7 cellular contexts compared by ENCODE assay signal in genomic region chr2:73284296-73285161, GRCh38. TPM values are rescaled to one million over a fixed set of nuclear protein-coding genes. Genes with fewer than 3 reads are reported as not detected.
A peak's percentile ranks its signal among the peaks of the same experiment; 100 is the strongest.
DNase-seq lines count a peak whose midpoint lies in the region; FAIRE-seq and TF ChIP-seq lines count a peak whose summit lies in the region.

FBXO41 (minus strand) TSS chr2:73284478; CDS start chr2:73269630, 14,848 bp downstream.

- peak; percentile 94 for DNase-seq in GM13977 (ENCODE audit: low spot score)
- peak; percentile 56 for DNase-seq in HEK293T (ENCODE audit: extremely low spot score)
- DNase-seq in NB4 (ENCODE audit: low read depth), result peak; percentile 97
- no peak for DNase-seq in bronchial epithelial cell (ENCODE audit: low read depth)
- DNase-seq in lower leg skin (ENCODE audit: low spot score in 2 of 2), result peak in 1 of 2 donors; percentile 86
- DNase-seq in stimulated activated CD8-positive, alpha-beta memory T cell treated with anti-CD3 and anti-CD28 coated beads, Interleukin-12 subunit alpha, Interleukin-12 subunit beta, amount 100 ng/mL, for 24 hours (ENCODE audit: extremely low read depth), result peak; percentile 59

- H3K36me3 ChIP-seq in bronchial epithelial cell (ENCODE audit: control insufficient read depth, insufficient read depth, low read length), result no peaks in the 10 kb centered on the region

- in situ Hi-C loops in GM13977 (cut with MboI; ENCODE audit: low pct_unique_long_range_greater_than_20kb, low sequenced_read_pairs, unreplicated experiment), result no loop called here

- POLR2A ChIA-PET in HEK293T (lab: Yijun Ruan, JAX), result no interaction called here

- peak within 1 kb of the TSS; percentile 90 for H3K27ac ChIP-seq in VCaP

- TF ChIP-seq CTCF in GM13977 (IDR thresholded peaks at IDR 0.05; ENCODE audit: extremely low read depth, insufficient read depth, missing control alignments) (no peak), NB4 (IDR thresholded peaks at IDR 0.05; ENCODE audit: low read depth, low read length) (no peak), VCaP (conservative IDR thresholded peaks at IDR 0.05) (no peak; the same call in 1 of the 2 replicates), bronchial epithelial cell (IDR thresholded peaks at IDR 0.05; ENCODE audit: insufficient read depth, low read length, severe bottlenecking) (no peak), lower leg skin (IDR thresholded peaks at IDR 0.05) (no peak)

- H3K27me3 ChIP-seq in bronchial epithelial cell (ENCODE audit: control insufficient read depth, insufficient read depth, low read length), result peaks cover 11% of the 10 kb centered on the region

- FAIRE-seq in bronchial epithelial cell (lab: Jason Lieb, UNC), result no peak

- peak within 1 kb of the TSS; percentile 87 for H3K4me3 ChIP-seq in NB4 (ENCODE audit: low read depth, low read length)
- peak within 1 kb of the TSS; percentile 46 for H3K4me3 ChIP-seq in bronchial epithelial cell (ENCODE audit: low read depth, low read length)
- peak within 1 kb of the TSS; percentile 37 for H3K4me3 ChIP-seq in lower leg skin (ENCODE audit: low read depth, poor library complexity, severe bottlenecking)

- intact Hi-C loops in lower leg skin (cut with DNase I; ENCODE audit: low total_unique reads), result no loop called here

- 0 to 2% methylated on average over 11 to 34 of the region's 69 CpGs for WGBS in lower leg skin, 2 donors

- TF ChIP-seq POLR2A in NB4 (IDR thresholded peaks at IDR 0.05; ENCODE audit: extremely low read depth, insufficient read length) (peak; percentile 63), lower leg skin (IDR thresholded peaks at IDR 0.05) (no peak)

- CTCF ChIA-PET in HEK293T (lab: Yijun Ruan, JAX), result no interaction called here

TF ChIP-seq in HEK293T, 16 proteins besides CTCF, POLR2A, EP300 and RAD21:
- TF ChIP-seq L3MBTL2 (conservative IDR thresholded peaks at IDR 0.05), result 0 out of 2 replicates have a peak, but pooled peaks have one; percentile 7
- no peak for TF ChIP-seq LEF1 (IDR thresholded peaks at IDR 0.05; ENCODE audit: borderline replicate concordance)

RNA-seq across cellular contexts. Expression of gene FBXO41, which starts in this region (rescaled TPM):
- 1.6 and 1.8 TPM in 2 replicates for total RNA-seq in bronchial epithelial cell
- 1 to 10 TPM; 2.9 to 4.1 (median 3.3) TPM for total RNA-seq in lower leg skin

Comparison
In these comparisons a context has a peak if more than half of its experiments do, and no peak if none do; other contexts are left out.
1. H3K4me3 ChIP-seq: peak in every context shown above with its lines; median percentile 87 in NB4; 46 in bronchial epithelial cell; 37 in lower leg skin.